1 cellular context compared by ENCODE assay signal in the genomic region with DNA sequence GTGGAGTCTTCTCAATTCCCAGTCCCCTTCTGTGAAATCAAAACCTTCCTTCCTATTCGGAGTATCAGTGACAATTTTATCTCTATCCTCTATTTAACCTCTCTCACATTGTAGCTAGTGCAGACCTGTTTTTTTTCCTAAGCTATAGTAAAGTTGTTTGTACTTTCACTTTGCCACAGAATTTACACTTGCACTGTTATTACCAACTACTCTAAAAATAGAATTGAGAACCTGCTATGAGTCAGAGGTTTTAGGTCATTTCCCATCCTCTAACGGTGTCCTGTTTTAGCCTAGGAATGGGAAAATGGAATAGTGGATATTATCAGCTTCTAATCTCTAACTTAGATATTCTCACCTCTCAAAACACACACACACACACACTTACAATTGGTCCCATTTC.
TF ChIP-seq lines count a peak whose summit lies in the region.

No MANE protein-coding gene starts in this region.

TF ChIP-seq in IMR-90, 13 proteins besides CTCF, POLR2A, EP300 and RAD21 (continued from another document):
- TF ChIP-seq CHD1 (IDR thresholded peaks at IDR 0.05; ENCODE audit: low read depth, low read length) (no peak), NFE2L2 (IDR thresholded peaks at IDR 0.05; ENCODE audit: low read depth, low read length) (no peak), MXI1 (IDR thresholded peaks at IDR 0.05; ENCODE audit: borderline replicate concordance, low read depth, low read length) (no peak), CEBPB (IDR thresholded peaks at IDR 0.05; ENCODE audit: low read depth, low read length) (no peak), FOS (IDR thresholded peaks at IDR 0.05; ENCODE audit: low read depth, low read length) (no peak), RCOR1 (IDR thresholded peaks at IDR 0.05; ENCODE audit: insufficient replicate concordance, low read length) (no peak), BHLHE40 (IDR thresholded peaks at IDR 0.05; ENCODE audit: low read depth, low read length) (no peak), MAFK (IDR thresholded peaks at IDR 0.05; ENCODE audit: low read depth, low read length) (no peak), RFX5 (IDR thresholded peaks at IDR 0.05; ENCODE audit: low read depth, low read length) (no peak)
- TF ChIP-seq, protein P1, sequence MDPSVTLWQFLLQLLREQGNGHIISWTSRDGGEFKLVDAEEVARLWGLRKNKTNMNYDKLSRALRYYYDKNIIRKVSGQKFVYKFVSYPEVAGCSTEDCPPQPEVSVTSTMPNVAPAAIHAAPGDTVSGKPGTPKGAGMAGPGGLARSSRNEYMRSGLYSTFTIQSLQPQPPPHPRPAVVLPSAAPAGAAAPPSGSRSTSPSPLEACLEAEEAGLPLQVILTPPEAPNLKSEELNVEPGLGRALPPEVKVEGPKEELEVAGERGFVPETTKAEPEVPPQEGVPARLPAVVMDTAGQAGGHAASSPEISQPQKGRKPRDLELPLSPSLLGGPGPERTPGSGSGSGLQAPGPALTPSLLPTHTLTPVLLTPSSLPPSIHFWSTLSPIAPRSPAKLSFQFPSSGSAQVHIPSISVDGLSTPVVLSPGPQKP (IDR thresholded peaks at IDR 0.05; ENCODE audit: borderline replicate concordance, low read depth, low read length), result no peak
